Comparison of ENCODE assay signal across 14 cellular contexts in the genomic region with DNA sequence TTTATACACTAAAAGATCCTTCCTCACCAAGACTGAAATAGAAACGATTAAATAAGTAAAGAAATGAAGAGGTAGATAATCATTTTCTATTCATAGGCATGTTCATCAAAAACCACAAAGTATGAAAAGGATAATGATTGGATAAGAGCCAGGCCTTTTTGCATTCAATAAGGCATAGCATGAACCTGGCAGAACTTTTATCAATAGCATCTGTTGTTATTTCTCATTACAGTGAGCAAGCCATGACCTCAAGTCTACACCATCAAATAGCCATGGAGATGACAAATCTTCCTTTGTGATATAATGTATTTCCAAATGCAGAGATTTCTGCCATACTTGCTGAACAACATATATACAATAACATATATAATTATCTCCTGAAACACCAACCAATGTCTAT.
"Had no signal": no experiment of that assay in that cellular context is flagged by ENCODE, and none has a peak within 500 bp of the region (broad histone marks: within the 10 kb centered on the region; RNA-seq: fewer than 3 reads in every experiment).

No MANE protein-coding gene starts in this region.

- H3K4me1 ChIP-seq: psoas muscle, right lobe of liver, testis, transverse colon had no signal

- H3K36me3 ChIP-seq: heart left ventricle, neutrophil, right lobe of liver, transverse colon had no signal

- DNase-seq: heart left ventricle; hippocampal formation; naive thymus-derived CD4-positive, alpha-beta T cell; nephron progenitor cell; psoas muscle; retina; right lobe of liver; stimulated activated CD4-positive, alpha-beta T cell treated with anti-CD3 and anti-CD28 coated beads, Interleukin-4, amount 100 ng/mL, for 24 hours; stimulated activated naive B cell treated with anti-CD40 and anti-IgM and Interleukin-4, amounts not matched to agents 10 μg/mL and 1 μg/mL and 100 μg/mL, for 72 hours; stimulated activated naive CD8-positive, alpha-beta T cell treated with anti-CD3 and anti-CD28 coated beads, Interleukin-15, amount 100 ng/mL, for 72 hours; testis; transverse colon had no signal

- H3K4me3 ChIP-seq: heart left ventricle, psoas muscle, right lobe of liver, testis, transverse colon had no signal

- H3K27me3 ChIP-seq: heart left ventricle, neutrophil, right lobe of liver, testis, transverse colon had no signal

- H3K9me3 ChIP-seq: neutrophil, psoas muscle, right lobe of liver, testis, transverse colon had no signal

- H3K27ac ChIP-seq: heart left ventricle, neutrophil, psoas muscle, right lobe of liver, testis, transverse colon had no signal

- ATAC-seq: heart left ventricle; naive thymus-derived CD4-positive, alpha-beta T cell; psoas muscle; right lobe of liver; stimulated activated naive B cell treated with anti-CD40 and anti-IgM and Interleukin-4, amounts not matched to agents 10 μg/mL and 1 μg/mL and 100 μg/mL, for 72 hours; stimulated activated naive CD8-positive, alpha-beta T cell treated with anti-CD3 and anti-CD28 coated beads, Interleukin-15, amount 100 ng/mL, for 72 hours had no signal

- FAIRE-seq: colon had no signal
